15 cellular contexts compared by ENCODE assay signal in the genomic region with DNA sequence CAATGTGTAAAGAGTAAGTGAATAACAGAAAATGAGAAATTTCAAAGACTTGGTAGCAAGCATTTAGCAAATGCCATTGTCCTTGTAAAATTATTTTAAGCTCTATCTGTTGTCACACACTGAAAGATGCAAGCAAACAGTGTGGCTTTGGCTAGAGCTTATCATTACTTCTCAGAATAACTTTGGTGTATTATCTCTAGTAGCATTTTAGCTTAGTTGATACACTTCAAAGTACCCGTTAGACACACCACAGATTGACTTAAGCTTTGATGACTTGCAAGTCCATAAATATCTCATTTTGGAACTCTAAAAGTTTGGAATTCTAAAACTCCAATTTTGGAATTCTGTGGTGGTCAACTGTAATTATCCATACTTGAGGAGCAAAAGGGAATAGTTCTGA.
DNase-seq lines count a peak whose midpoint lies in the region; ATAC-seq, FAIRE-seq and TF ChIP-seq lines count a peak whose summit lies in the region.
"Had no signal": no experiment of that assay in that cellular context is flagged by ENCODE, and none has a peak within 500 bp of the region (broad histone marks: within the 10 kb centered on the region; RNA-seq: fewer than 3 reads in every experiment).

No MANE protein-coding gene starts in this region.

- H3K27ac ChIP-seq in endothelial cell of umbilical vein (ENCODE audit: insufficient read depth, low read depth, low read length) (peak overlapping the region; percentile 82), right cardiac atrium (ENCODE audit: low read length) (no peak overlapping the region), uterus (peak overlapping the region; percentile 83 to 99), spleen (no peak overlapping the region)
- no peak overlapping the region for H3K27ac ChIP-seq in CD8-positive, alpha-beta T cell (ENCODE audit: low read depth, low read length)

- POLR2A ChIA-PET in endothelial cell of umbilical vein (lab: Charles Lee): interaction anchor here (1.7 kb wide), 1 partner anchor 98 kb away, joined by 7 read pairs; no protein-coding TSS in a partner anchor
- POLR2A ChIA-PET in CD8-positive, alpha-beta T cell (lab: Charles Lee): no interaction called here

- intact Hi-C loops in endothelial cell of umbilical vein (cut with micrococcal nuclease) (no loop called here), right cardiac atrium (cut with DNase I) (no loop called here), uterus (cut with DNase I; ENCODE audit: low total_unique reads) (no loop called here), spleen (cut with DNase I; ENCODE audit: low total_unique reads) (no loop called here)
- intact Hi-C loops in CD8-positive, alpha-beta T cell (cut with DNase I, micrococcal nuclease): no loop called here

- H3K4me3 Mint-ChIP-seq in CD8-positive, alpha-beta T cell: no peak overlapping the region
- H3K4me3 Mint-ChIP-seq: CD4-positive, alpha-beta memory T cell had no signal

- no peaks in the 10 kb centered on the region for H3K27me3 ChIP-seq in endothelial cell of umbilical vein (ENCODE audit: control insufficient read depth in 2 of 2, insufficient read depth in 2 of 2, low read length in 2 of 2)
- no peaks in the 10 kb centered on the region for H3K27me3 ChIP-seq in right cardiac atrium (ENCODE audit: control insufficient read depth, insufficient read depth)
- no peaks in the 10 kb centered on the region for H3K27me3 ChIP-seq in uterus
- no peaks in the 10 kb centered on the region for H3K27me3 ChIP-seq in CD8-positive, alpha-beta T cell (ENCODE audit: insufficient read depth, low read length)
- H3K27me3 ChIP-seq in spleen (replicated peaks in 1 of 7): no peaks in the 10 kb centered on the region
- H3K27me3 ChIP-seq: BE2C, MG63 had no signal

- peaks cover 10% of the 10 kb centered on the region for H3K36me3 Mint-ChIP-seq in CD8-positive, alpha-beta T cell

- H3K27me3 Mint-ChIP-seq in CD8-positive, alpha-beta T cell (ENCODE audit: low read depth): no peaks in the 10 kb centered on the region
- H3K27me3 Mint-ChIP-seq: CD4-positive, alpha-beta memory T cell had no signal

- no peaks in the 10 kb centered on the region for H3K9me3 Mint-ChIP-seq in CD8-positive, alpha-beta T cell
- H3K9me3 Mint-ChIP-seq: CD4-positive, alpha-beta memory T cell had no signal

- BruUV-seq in endothelial cell of umbilical vein (replicated peaks; lab: Mats Ljungman, UMichigan): no TSS peak

- peak; percentile 49 to 51 for ATAC-seq in right cardiac atrium
- no peak for ATAC-seq in CD8-positive, alpha-beta T cell

- no peak overlapping the region for H3K27ac Mint-ChIP-seq in CD8-positive, alpha-beta T cell
- H3K27ac Mint-ChIP-seq: CD4-positive, alpha-beta memory T cell had no signal

- FAIRE-seq in endothelial cell of umbilical vein (lab: Jason Lieb, UNC): no peak

- H3K4me3 ChIP-seq in Jurkat, Clone E6-1 (ENCODE audit: low read length): no peak overlapping the region
- H3K4me3 ChIP-seq in endothelial cell of umbilical vein (replicated peaks in 1 of 3; ENCODE audit: insufficient read depth in 1 of 3, low read depth in 1 of 3, low read length in 3 of 3) (no peak overlapping the region), right cardiac atrium (ENCODE audit: low read length) (no peak overlapping the region), uterus (no peak overlapping the region), spleen (no peak overlapping the region)
- H3K4me3 ChIP-seq in CD8-positive, alpha-beta T cell (ENCODE audit: low read depth, low read length): no peak overlapping the region
- H3K4me3 ChIP-seq: MG63, PC-9 had no signal

- CTCF ChIA-PET in endothelial cell of umbilical vein (lab: Charles Lee): interaction anchor here (1.0 to 2.4 kb wide), 6 partner anchors 9 to 143 kb away, joined by 3 to 9 read pairs (median 3); no protein-coding TSS in a partner anchor
- CTCF ChIA-PET in CD8-positive, alpha-beta T cell (lab: Charles Lee): no interaction called here

- peak; percentile 5 for DNase-seq in Jurkat, Clone E6-1 (ENCODE audit: low read depth, low spot score)
- no peak for DNase-seq in endothelial cell of umbilical vein (ENCODE audit: low read depth, low spot score)
- DNase-seq in right cardiac atrium: no peak
- DNase-seq in uterus: no peak
- DNase-seq in CD8-positive, alpha-beta T cell: no peak
- no peak for DNase-seq in activated effector memory CD4-positive, alpha-beta T cell treated with anti-CD3 and anti-CD28 coated beads, Interleukin-2, amount 50 U/mL, for 16 hours
- DNase-seq in spleen: no peak
- DNase-seq: BE2C; CD4-positive, alpha-beta memory T cell; GF-D8; GOT3; MG63; NCI-H1105; NCI-H1694 treated with DMSO at 0.1 percent for 48 hours; PC-9 had no signal

- H3K9ac ChIP-seq in endothelial cell of umbilical vein (replicated peaks; ENCODE audit: extremely low read depth, insufficient read depth, low read length): no peak overlapping the region

- dilution Hi-C loops in endothelial cell of umbilical vein (cut with MboI; ENCODE audit: extremely low pct_ligation_motif_present, low sequenced_read_pairs): no loop called here

- WGBS in right cardiac atrium: 49% methylated on average over 1 of the region's 1 CpG
- WGBS in spleen, 5 donors: 81 to 100% (median 91%) methylated on average over 1 of the region's 1 CpG

- no peak for TF ChIP-seq CTCF in endothelial cell of umbilical vein (IDR thresholded peaks at IDR 0.05; ENCODE audit: extremely low read depth in 1 of 2, insufficient read depth in 1 of 2, low read depth in 1 of 2, low read length in 2 of 2)
- no peak for TF ChIP-seq CTCF in uterus (IDR thresholded peaks at IDR 0.05)
- no peak for TF ChIP-seq CTCF in CD8-positive, alpha-beta T cell (IDR thresholded peaks at IDR 0.05)
- TF ChIP-seq CTCF in spleen (IDR thresholded peaks at IDR 0.05 in 8 of 11, conservative IDR thresholded peaks at IDR 0.05 in 3 of 11): no peak

- H3K36me3 ChIP-seq in endothelial cell of umbilical vein (ENCODE audit: control insufficient read depth in 2 of 2, extremely low read depth in 1 of 2, insufficient read depth in 2 of 2, low read length in 2 of 2): peaks cover 0 to 4% of the 10 kb centered on the region in 2 experiments
- H3K36me3 ChIP-seq in uterus: no peaks in the 10 kb centered on the region
- H3K36me3 ChIP-seq in CD8-positive, alpha-beta T cell (ENCODE audit: insufficient read depth, low read length): no peaks in the 10 kb centered on the region
- no peaks in the 10 kb centered on the region for H3K36me3 ChIP-seq in spleen
- H3K36me3 ChIP-seq: BE2C had no signal

- peaks cover 66% of the 10 kb centered on the region for H3K79me2 ChIP-seq in endothelial cell of umbilical vein (ENCODE audit: control insufficient read depth, insufficient read depth, low read length)

- H3K9me3 ChIP-seq in endothelial cell of umbilical vein (replicated peaks; ENCODE audit: control insufficient read depth, insufficient read depth, low read length) (no peaks in the 10 kb centered on the region), right cardiac atrium (ENCODE audit: control insufficient read depth, low read length) (no peaks in the 10 kb centered on the region), uterus (no peaks in the 10 kb centered on the region), spleen (no peaks in the 10 kb centered on the region)
- H3K9me3 ChIP-seq in CD8-positive, alpha-beta T cell (ENCODE audit: low read length): no peaks in the 10 kb centered on the region
- H3K9me3 ChIP-seq: BE2C, MG63 had no signal

- no peak overlapping the region for H2AFZ ChIP-seq in endothelial cell of umbilical vein (ENCODE audit: low read depth, low read length)
- H2AFZ ChIP-seq: PC-9 had no signal

- no peaks in the 10 kb centered on the region for H3K9me1 ChIP-seq in endothelial cell of umbilical vein (replicated peaks; ENCODE audit: control insufficient read depth, extremely low read depth, insufficient read depth, low read length)

- no peaks in the 10 kb centered on the region for H4K20me1 ChIP-seq in endothelial cell of umbilical vein (replicated peaks; ENCODE audit: control insufficient read depth, extremely low read depth, insufficient read depth, low read length)

- H3K4me1 ChIP-seq in endothelial cell of umbilical vein (ENCODE audit: control insufficient read depth, extremely low read depth, insufficient read depth, low read length) (peaks cover 69% of the 10 kb centered on the region), right cardiac atrium (ENCODE audit: control insufficient read depth, insufficient read depth, low read length) (peaks cover 4% of the 10 kb centered on the region), uterus (peaks cover 0 to 8% of the 10 kb centered on the region in 2 donors), spleen (peaks cover 0 to 8% (median 0%) of the 10 kb centered on the region in 6 donors)
- H3K4me1 ChIP-seq in CD8-positive, alpha-beta T cell (ENCODE audit: insufficient read depth, low read length): no peaks in the 10 kb centered on the region
- H3K4me1 ChIP-seq: BE2C had no signal

- no peak overlapping the region for H3K4me2 ChIP-seq in endothelial cell of umbilical vein (ENCODE audit: insufficient read depth, low read length)

- TF ChIP-seq POLR2A in endothelial cell of umbilical vein (IDR thresholded peaks at IDR 0.05; ENCODE audit: low read depth, low read length) (no peak), uterus (IDR thresholded peaks at IDR 0.05) (no peak), spleen (IDR thresholded peaks at IDR 0.05) (no peak)

- no peaks in the 10 kb centered on the region for H3K4me1 Mint-ChIP-seq in CD8-positive, alpha-beta T cell (ENCODE audit: low read depth)

TF ChIP-seq in endothelial cell of umbilical vein, 7 proteins besides CTCF, POLR2A, EP300 and RAD21:
- no peak for TF ChIP-seq JUN (IDR thresholded peaks at IDR 0.05; ENCODE audit: borderline replicate concordance, insufficient read depth, insufficient read length, low read depth)
- no peak for TF ChIP-seq FOS (IDR thresholded peaks at IDR 0.05; ENCODE audit: borderline replicate concordance, insufficient read depth, low read length)
- no peak for TF ChIP-seq MYC (IDR thresholded peaks at IDR 0.05; ENCODE audit: low read depth, low read length)
- TF ChIP-seq POLR2AphosphoS5 (IDR thresholded peaks at IDR 0.05; ENCODE audit: insufficient read depth, low read depth, low read length): no peak
TF ChIP-seq in endothelial cell of umbilical vein: peak in this region for 0.

Comparison
In these comparisons a context has a peak if more than half of its experiments do, and no peak if none do; other contexts are left out.
1. H3K27ac ChIP-seq: peak in endothelial cell of umbilical vein (single experiment) and uterus (2 of 2); none in right cardiac atrium (single experiment), CD8-positive, alpha-beta T cell (single experiment) and spleen (0 of 8).